Comparison of ENCODE assay signal across 12 cellular contexts in the genomic region with DNA sequence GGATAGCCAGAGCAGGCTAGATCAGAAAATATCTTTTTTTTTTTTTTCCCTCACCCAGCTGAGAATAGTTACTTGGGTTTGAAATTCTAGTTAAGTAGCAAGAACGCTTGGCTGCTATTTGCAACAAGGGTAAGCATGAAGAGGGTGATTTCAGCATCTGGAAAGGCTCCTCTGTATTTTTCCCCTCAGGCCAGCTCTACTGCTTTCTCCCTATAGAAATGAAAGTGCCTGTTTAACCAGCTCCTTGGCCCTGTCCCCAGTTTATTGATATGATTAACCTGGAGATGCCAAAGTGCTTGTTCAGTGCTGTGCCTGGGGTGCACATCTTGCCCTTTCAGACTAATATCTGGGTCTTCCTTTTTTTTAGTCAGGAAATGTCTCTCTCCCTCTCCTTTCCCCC. TPM values are rescaled to one million over a fixed set of nuclear protein-coding genes. Genes with fewer than 3 reads are reported as not detected.
DNase-seq lines count a peak whose midpoint lies in the region; ATAC-seq and TF ChIP-seq lines count a peak whose summit lies in the region.
"Had no signal": no experiment of that assay in that cellular context is flagged by ENCODE, and none has a peak within 500 bp of the region (broad histone marks: within the 10 kb centered on the region; RNA-seq: fewer than 3 reads in every experiment).

No MANE protein-coding gene starts in this region.

- no peak; the same call in 1 of the 3 replicates for ATAC-seq in SK-N-SH treated with all-trans-retinoic acid at 6 μM for 48 hours
- ATAC-seq: activated CD4-positive, CD25-positive, alpha-beta regulatory T cell treated with anti-CD3 and anti-CD28 coated beads, Interleukin-2, amount 50 U/mL, for 24 hours had no signal

- H3K36me3 ChIP-seq in SK-N-SH (replicated peaks in 1 of 2; ENCODE audit: control insufficient read depth in 1 of 2, insufficient read depth in 2 of 2, low read length in 1 of 2): peaks cover 80 to 93% of the 10 kb centered on the region in 2 experiments
- H3K36me3 ChIP-seq in Karpas-422 (ENCODE audit: insufficient read depth, low read length): peaks cover 39% of the 10 kb centered on the region; the same call in 1 of the 2 replicates

- CTCF ChIA-PET in SK-N-SH (lab: Yijun Ruan, JAX): interaction anchor here (0.6 to 3.6 kb wide), 7 partner anchors 10 to 234 kb away, joined by 3 to 16 read pairs (median 4); no protein-coding TSS in a partner anchor

- H3K27ac ChIP-seq in SK-N-SH (ENCODE audit: low read depth in 2 of 2, low read length in 1 of 2) (peak overlapping the region; percentile 37 to 97), dorsolateral prefrontal cortex (peak overlapping the region; percentile 7 to 89 (median 75)), temporal lobe (ENCODE audit: low read depth, low read length) (peak overlapping the region; percentile 38), Karpas-422 (ENCODE audit: low read length) (no peak overlapping the region)

- WGBS in SK-N-SH (ENCODE audit: low lambda C conversion rate): 35% methylated on average over 1 of the region's 1 CpG

- H3K9me3 ChIP-seq in SK-N-SH (no peaks in the 10 kb centered on the region), Karpas-422 (ENCODE audit: low read length) (no peaks in the 10 kb centered on the region)

- POLR2A ChIA-PET in SK-N-SH (lab: Yijun Ruan, JAX): interaction anchor here (0.6 kb wide), 1 partner anchor 326 kb away, joined by 3 read pairs; no protein-coding TSS in a partner anchor

- no peak for TF ChIP-seq CTCF in SK-N-SH (IDR thresholded peaks at IDR 0.05)
- no peak for TF ChIP-seq CTCF in dorsolateral prefrontal cortex (IDR thresholded peaks at IDR 0.05 in 54 of 56, conservative IDR thresholded peaks at IDR 0.05 in 2 of 56; ENCODE audit: low read depth in 1 of 56, partially characterized antibody in 56 of 56)

- H3K4me3 ChIP-seq in SK-N-SH (ENCODE audit: low read depth in 2 of 2, low read length in 1 of 2) (no peak overlapping the region), dorsolateral prefrontal cortex (peak overlapping the region in 25 of 59 donors; percentile 5 to 46 (median 30)), Karpas-422 (ENCODE audit: low read length) (no peak overlapping the region)

- H2AFZ ChIP-seq in SK-N-SH (ENCODE audit: low read depth) (no peak overlapping the region), Karpas-422 (ENCODE audit: low read length) (no peak overlapping the region)

- peaks cover 22% of the 10 kb centered on the region for H4K20me1 ChIP-seq in SK-N-SH (ENCODE audit: insufficient read depth)
- no peaks in the 10 kb centered on the region for H4K20me1 ChIP-seq in Karpas-422 (ENCODE audit: insufficient read depth, low read depth, low read length)

- H3K9me2 ChIP-seq in SK-N-SH (no peaks in the 10 kb centered on the region), Karpas-422 (replicated peaks; ENCODE audit: insufficient read depth, low read length) (no peaks in the 10 kb centered on the region)

- peaks cover 60% of the 10 kb centered on the region for H3K79me2 ChIP-seq in SK-N-SH (ENCODE audit: insufficient read depth)
- peaks cover 3% of the 10 kb centered on the region; the same call in 1 of the 2 replicates for H3K79me2 ChIP-seq in Karpas-422 (ENCODE audit: low read length)

- TF ChIP-seq EP300 in SK-N-SH (IDR thresholded peaks at IDR 0.05; ENCODE audit: borderline replicate concordance in 1 of 2, low read depth in 1 of 2, low read length in 1 of 2): no peak

- H3K4me2 ChIP-seq in SK-N-SH: 0 out of 2 replicates have a peak overlapping the region, but pooled peaks have one; percentile 16
- H3K4me2 ChIP-seq in Karpas-422 (ENCODE audit: low read depth, low read length, poor library complexity, severe bottlenecking): no peak overlapping the region

- H3K4me1 ChIP-seq in SK-N-SH (ENCODE audit: control insufficient read depth in 1 of 2, insufficient read depth in 2 of 2, low read depth in 1 of 2, low read length in 1 of 2) (peaks cover 3 to 31% of the 10 kb centered on the region in 2 experiments; a peak in 2 of 4 replicates), Karpas-422 (ENCODE audit: low read length) (peaks cover 3% of the 10 kb centered on the region; the same call in 1 of the 2 replicates)

- H3F3A ChIP-seq in SK-N-SH (replicated peaks; ENCODE audit: insufficient read depth): peaks cover 43% of the 10 kb centered on the region

- intact Hi-C loops in dorsolateral prefrontal cortex (cut with DNase I): no loop called here

- H3K9ac ChIP-seq in SK-N-SH (no peak overlapping the region), Karpas-422 (ENCODE audit: low read length) (no peak overlapping the region)

- peak; percentile 40 for DNase-seq in SK-N-SH
- no peak for DNase-seq in dorsolateral prefrontal cortex
- DNase-seq in iris pigment epithelial cell (ENCODE audit: low read depth): peak; percentile 26
- no peak for DNase-seq in Karpas-422
- DNase-seq in NCI-H1694 treated with DMSO at 0.1 percent for 48 hours (lab: John Stamatoyannopoulos, UW): no peak
- DNase-seq in NCI-H1436 treated with DMSO at 0.1 percent for 48 hours (lab: John Stamatoyannopoulos, UW): no peak
- DNase-seq: cortex of kidney, NCI-H510A, SIG-M5 had no signal

- no peak for TF ChIP-seq RAD21 in SK-N-SH (IDR thresholded peaks at IDR 0.05; ENCODE audit: low read length)

- no peaks in the 10 kb centered on the region for H3K27me3 ChIP-seq in SK-N-SH (ENCODE audit: insufficient read depth)
- H3K27me3 ChIP-seq in dorsolateral prefrontal cortex: no peaks in the 10 kb centered on the region
- H3K27me3 ChIP-seq in Karpas-422 (ENCODE audit: low read length): no peaks in the 10 kb centered on the region

TF ChIP-seq in SK-N-SH, 30 proteins besides CTCF, POLR2A, EP300 and RAD21 (continues in another document):
- no peak for TF ChIP-seq TAF1 (IDR thresholded peaks at IDR 0.05; ENCODE audit: borderline replicate concordance, low read depth, low read length)
- TF ChIP-seq, protein P1, sequence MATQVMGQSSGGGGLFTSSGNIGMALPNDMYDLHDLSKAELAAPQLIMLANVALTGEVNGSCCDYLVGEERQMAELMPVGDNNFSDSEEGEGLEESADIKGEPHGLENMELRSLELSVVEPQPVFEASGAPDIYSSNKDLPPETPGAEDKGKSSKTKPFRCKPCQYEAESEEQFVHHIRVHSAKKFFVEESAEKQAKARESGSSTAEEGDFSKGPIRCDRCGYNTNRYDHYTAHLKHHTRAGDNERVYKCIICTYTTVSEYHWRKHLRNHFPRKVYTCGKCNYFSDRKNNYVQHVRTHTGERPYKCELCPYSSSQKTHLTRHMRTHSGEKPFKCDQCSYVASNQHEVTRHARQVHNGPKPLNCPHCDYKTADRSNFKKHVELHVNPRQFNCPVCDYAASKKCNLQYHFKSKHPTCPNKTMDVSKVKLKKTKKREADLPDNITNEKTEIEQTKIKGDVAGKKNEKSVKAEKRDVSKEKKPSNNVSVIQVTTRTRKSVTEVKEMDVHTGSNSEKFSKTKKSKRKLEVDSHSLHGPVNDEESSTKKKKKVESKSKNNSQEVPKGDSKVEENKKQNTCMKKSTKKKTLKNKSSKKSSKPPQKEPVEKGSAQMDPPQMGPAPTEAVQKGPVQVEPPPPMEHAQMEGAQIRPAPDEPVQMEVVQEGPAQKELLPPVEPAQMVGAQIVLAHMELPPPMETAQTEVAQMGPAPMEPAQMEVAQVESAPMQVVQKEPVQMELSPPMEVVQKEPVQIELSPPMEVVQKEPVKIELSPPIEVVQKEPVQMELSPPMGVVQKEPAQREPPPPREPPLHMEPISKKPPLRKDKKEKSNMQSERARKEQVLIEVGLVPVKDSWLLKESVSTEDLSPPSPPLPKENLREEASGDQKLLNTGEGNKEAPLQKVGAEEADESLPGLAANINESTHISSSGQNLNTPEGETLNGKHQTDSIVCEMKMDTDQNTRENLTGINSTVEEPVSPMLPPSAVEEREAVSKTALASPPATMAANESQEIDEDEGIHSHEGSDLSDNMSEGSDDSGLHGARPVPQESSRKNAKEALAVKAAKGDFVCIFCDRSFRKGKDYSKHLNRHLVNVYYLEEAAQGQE (IDR thresholded peaks at IDR 0.05; ENCODE audit: low read depth, low read length): no peak

TF ChIP-seq in SK-N-SH treated with all-trans-retinoic acid at 6 μM for 48 hours, 23 proteins besides CTCF, POLR2A, EP300 and RAD21 (continues in another document):
- TF ChIP-seq, protein P2, sequence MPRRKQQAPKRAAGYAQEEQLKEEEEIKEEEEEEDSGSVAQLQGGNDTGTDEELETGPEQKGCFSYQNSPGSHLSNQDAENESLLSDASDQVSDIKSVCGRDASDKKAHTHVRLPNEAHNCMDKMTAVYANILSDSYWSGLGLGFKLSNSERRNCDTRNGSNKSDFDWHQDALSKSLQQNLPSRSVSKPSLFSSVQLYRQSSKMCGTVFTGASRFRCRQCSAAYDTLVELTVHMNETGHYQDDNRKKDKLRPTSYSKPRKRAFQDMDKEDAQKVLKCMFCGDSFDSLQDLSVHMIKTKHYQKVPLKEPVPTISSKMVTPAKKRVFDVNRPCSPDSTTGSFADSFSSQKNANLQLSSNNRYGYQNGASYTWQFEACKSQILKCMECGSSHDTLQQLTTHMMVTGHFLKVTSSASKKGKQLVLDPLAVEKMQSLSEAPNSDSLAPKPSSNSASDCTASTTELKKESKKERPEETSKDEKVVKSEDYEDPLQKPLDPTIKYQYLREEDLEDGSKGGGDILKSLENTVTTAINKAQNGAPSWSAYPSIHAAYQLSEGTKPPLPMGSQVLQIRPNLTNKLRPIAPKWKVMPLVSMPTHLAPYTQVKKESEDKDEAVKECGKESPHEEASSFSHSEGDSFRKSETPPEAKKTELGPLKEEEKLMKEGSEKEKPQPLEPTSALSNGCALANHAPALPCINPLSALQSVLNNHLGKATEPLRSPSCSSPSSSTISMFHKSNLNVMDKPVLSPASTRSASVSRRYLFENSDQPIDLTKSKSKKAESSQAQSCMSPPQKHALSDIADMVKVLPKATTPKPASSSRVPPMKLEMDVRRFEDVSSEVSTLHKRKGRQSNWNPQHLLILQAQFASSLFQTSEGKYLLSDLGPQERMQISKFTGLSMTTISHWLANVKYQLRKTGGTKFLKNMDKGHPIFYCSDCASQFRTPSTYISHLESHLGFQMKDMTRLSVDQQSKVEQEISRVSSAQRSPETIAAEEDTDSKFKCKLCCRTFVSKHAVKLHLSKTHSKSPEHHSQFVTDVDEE (CRISPR knock-in tag; IDR thresholded peaks at IDR 0.05): no peak
- TF ChIP-seq ZNF565 (CRISPR knock-in tag; conservative IDR thresholded peaks at IDR 0.05; ENCODE audit: low read depth) (no peak), ISL1 (CRISPR knock-in tag; IDR thresholded peaks at IDR 0.05) (no peak), ESRRG (CRISPR knock-in tag; IDR thresholded peaks at IDR 0.05) (no peak)

RNA-seq across cellular contexts. Expression of a gene that starts 37.1 kb away (rescaled TPM):
- polyA plus RNA-seq in SK-N-SH (2012; rRNA removed): 17.7 and 25.8 TPM in 2 replicates
- 26.6 and 27.1 TPM in 2 replicates for polyA plus RNA-seq in SK-N-SH (2012; cell fraction: cytosol; rRNA removed)
- 10.4 and 21.8 TPM in 2 replicates for polyA plus RNA-seq in SK-N-SH (2012; cell fraction: nucleus; rRNA removed)
- total RNA-seq in dorsolateral prefrontal cortex (10 to 100 TPM; 19.6 to 34.9 (median 26.7) TPM), temporal lobe (33.4 TPM)
- total RNA-seq in Karpas-422 (2014; rRNA removed; shearing (Covaris generic); ENCODE audit: low replicate concordance): 19.4 and 52.9 TPM in 2 replicates

RNA-seq across cellular contexts. Expression of a gene that starts 37.5 kb away (rescaled TPM):
- 25.1 and 34.6 TPM in 2 replicates for polyA plus RNA-seq in SK-N-SH (2012; rRNA removed)
- 43.1 and 51.1 TPM in 2 replicates for polyA plus RNA-seq in SK-N-SH (2012; cell fraction: cytosol; rRNA removed)
- polyA plus RNA-seq in SK-N-SH (2012; cell fraction: nucleus; rRNA removed): 6.9 and 14.4 TPM in 2 replicates
- total RNA-seq in dorsolateral prefrontal cortex (10 to 100 TPM; 26.7 to 48.2 (median 34.8) TPM), temporal lobe (28.0 TPM)
- total RNA-seq in Karpas-422 (2014; rRNA removed; shearing (Covaris generic); ENCODE audit: low replicate concordance): 29.0 and 41.4 TPM in 2 replicates

Comparison
In these comparisons a context has a peak if more than half of its experiments do, and no peak if none do; other contexts are left out.
1. DNase-seq: peak in SK-N-SH (single experiment) and iris pigment epithelial cell (single experiment); none in dorsolateral prefrontal cortex (0 of 10), Karpas-422 (single experiment), NCI-H1694 treated with DMSO at 0.1 percent for 48 hours (single experiment) and NCI-H1436 treated with DMSO at 0.1 percent for 48 hours (single experiment).